In genomic region chr10:44993922-44994751, GRCh38 we compare ENCODE assay signal across 11 cellular contexts. TPM values are rescaled to one million over a fixed set of nuclear protein-coding genes. Genes with fewer than 3 reads are reported as not detected.
A peak's percentile ranks its signal among the peaks of the same experiment; 100 is the strongest.
DNase-seq lines count a peak whose midpoint lies in the region; ATAC-seq and TF ChIP-seq lines count a peak whose summit lies in the region.
"Had no signal": no experiment of that assay in that cellular context is flagged by ENCODE, and none has a peak within 500 bp of the region (broad histone marks: within the 10 kb centered on the region; RNA-seq: fewer than 3 reads in every experiment).

No MANE protein-coding gene starts in this region.

- H3K4me2 ChIP-seq in GM23338: no peak overlapping the region
- H3K4me2 ChIP-seq in Karpas-422 (ENCODE audit: low read depth, low read length, poor library complexity, severe bottlenecking): no peak overlapping the region

- no peak overlapping the region for H3K27ac ChIP-seq in GM23338 (ENCODE audit: low read depth)
- H3K27ac ChIP-seq in ascending aorta: peak overlapping the region; percentile 84 to 93
- H3K27ac ChIP-seq in stomach: peak overlapping the region in 4 of 5 donors; percentile 84 to 96 (median 91)
- no peak overlapping the region for H3K27ac ChIP-seq in Karpas-422 (ENCODE audit: low read length)

- H3K9me3 Mint-ChIP-seq in GM23338: no peaks in the 10 kb centered on the region
- H3K9me3 Mint-ChIP-seq: activated naive CD8-positive, alpha-beta T cell treated with anti-CD3 and anti-CD28 coated beads, Interleukin-2, amount 10 ng/mL, durations not matched to agents 7 days and 5 days had no signal

- ATAC-seq in GM23338: peak; percentile 7; the same call in 2 of the 3 replicates
- ATAC-seq in GM21381 (IDR thresholded peaks at IDR 0.05; ENCODE audit: unreplicated experiment): no peak

- no peak for TF ChIP-seq EP300 in stomach (IDR thresholded peaks at IDR 0.05)

- no peaks in the 10 kb centered on the region for H3K36me3 ChIP-seq in GM23338 (ENCODE audit: insufficient read depth)
- H3K36me3 ChIP-seq in ascending aorta: no peaks in the 10 kb centered on the region
- peaks cover 0 to 36% (median 24%) of the 10 kb centered on the region in 4 donors for H3K36me3 ChIP-seq in stomach
- no peaks in the 10 kb centered on the region for H3K36me3 ChIP-seq in Karpas-422 (ENCODE audit: insufficient read depth, low read length)

- H2AFZ ChIP-seq in GM23338 (no peak overlapping the region), Karpas-422 (ENCODE audit: low read length) (no peak overlapping the region)

- 0 out of 2 replicates have a peak, but pooled peaks cover 7% of the 10 kb centered on the region for H3F3A ChIP-seq in GM23338 (replicated peaks; ENCODE audit: low read depth)

- H3K4me1 ChIP-seq in GM23338 (ENCODE audit: insufficient read depth) (peaks cover 30% of the 10 kb centered on the region), ascending aorta (peaks cover 31 to 70% of the 10 kb centered on the region in 2 donors), stomach (peaks cover 35 to 75% (median 71%) of the 10 kb centered on the region in 4 donors), Karpas-422 (ENCODE audit: low read length) (no peaks in the 10 kb centered on the region)

- H3K9ac ChIP-seq in Karpas-422 (ENCODE audit: low read length): no peak overlapping the region

- intact Hi-C loops in ascending aorta (cut with DNase I): no loop called here
- intact Hi-C loops in stomach (cut with DNase I; ENCODE audit: low total_unique reads): no loop called here

- peaks cover 8% of the 10 kb centered on the region for H3K27me3 Mint-ChIP-seq in GM23338 (ENCODE audit: insufficient read depth, low read depth, poor library complexity)

- H3K4me3 ChIP-seq in GM23338 (no peak overlapping the region), ascending aorta (no peak overlapping the region), fibroblast of villous mesenchyme (ENCODE audit: low read depth, low read length) (no peak overlapping the region), stomach (no peak overlapping the region), Karpas-422 (ENCODE audit: low read length) (no peak overlapping the region)

- H3K27me3 ChIP-seq in GM23338 (ENCODE audit: insufficient read depth) (no peaks in the 10 kb centered on the region), ascending aorta (no peaks in the 10 kb centered on the region), stomach (no peaks in the 10 kb centered on the region), Karpas-422 (ENCODE audit: low read length) (no peaks in the 10 kb centered on the region)

- H4K20me1 ChIP-seq in GM23338 (replicated peaks; ENCODE audit: insufficient read depth) (no peaks in the 10 kb centered on the region), Karpas-422 (ENCODE audit: insufficient read depth, low read depth, low read length) (no peaks in the 10 kb centered on the region)

- peaks cover 51% of the 10 kb centered on the region for H3K4me1 Mint-ChIP-seq in GM23338

- 83 to 89% (median 89%) methylated on average over 11 of the region's 11 CpGs for WGBS in stomach, 5 donors

- H3K79me2 ChIP-seq in GM23338 (replicated peaks; ENCODE audit: insufficient read depth) (no peaks in the 10 kb centered on the region), Karpas-422 (ENCODE audit: low read length) (no peaks in the 10 kb centered on the region)

- TF ChIP-seq CTCF in GM23338 (conservative IDR thresholded peaks at IDR 0.05; ENCODE audit: low read depth in 2 of 2): peak in 1 of 2 experiments; percentile 37; a peak in 2 of 4 replicates
- no peak for TF ChIP-seq CTCF in ascending aorta (IDR thresholded peaks at IDR 0.05)
- no peak for TF ChIP-seq CTCF in fibroblast of villous mesenchyme (IDR thresholded peaks at IDR 0.05; ENCODE audit: insufficient read depth, low read depth, low read length)
- no peak for TF ChIP-seq CTCF in stomach (IDR thresholded peaks at IDR 0.05)

- 0 out of 2 replicates have a peak overlapping the region, but pooled peaks have one; percentile 81 for H3K27ac Mint-ChIP-seq in GM23338
- H3K27ac Mint-ChIP-seq: activated naive CD8-positive, alpha-beta T cell treated with anti-CD3 and anti-CD28 coated beads, Interleukin-2, amount 10 ng/mL, durations not matched to agents 7 days and 5 days had no signal

- TF ChIP-seq POLR2A in stomach (IDR thresholded peaks at IDR 0.05): no peak

- no peak overlapping the region for H3K4me3 Mint-ChIP-seq in GM23338

- no peaks in the 10 kb centered on the region for H3K9me2 ChIP-seq in GM23338 (ENCODE audit: insufficient read depth)
- H3K9me2 ChIP-seq in Karpas-422 (replicated peaks; ENCODE audit: insufficient read depth, low read length): no peaks in the 10 kb centered on the region

- no peaks in the 10 kb centered on the region for H3K9me3 ChIP-seq in ascending aorta
- H3K9me3 ChIP-seq in stomach: no peaks in the 10 kb centered on the region
- no peaks in the 10 kb centered on the region for H3K9me3 ChIP-seq in Karpas-422 (ENCODE audit: low read length)

- H3K36me3 Mint-ChIP-seq in GM23338 (ENCODE audit: low read depth): peaks cover 9% of the 10 kb centered on the region; the same call in 2 of the 3 replicates
- H3K36me3 Mint-ChIP-seq: activated naive CD8-positive, alpha-beta T cell treated with anti-CD3 and anti-CD28 coated beads, Interleukin-2, amount 10 ng/mL, durations not matched to agents 7 days and 5 days had no signal

- no peak for DNase-seq in GM23338 (ENCODE audit: low spot score)
- DNase-seq in ascending aorta (ENCODE audit: low spot score in 2 of 2): no peak
- DNase-seq in fibroblast of villous mesenchyme (ENCODE audit: low read depth): peak; percentile 66
- no peak for DNase-seq in stomach
- DNase-seq in Ammon's horn (ENCODE audit: low spot score): no peak
- DNase-seq in Kasumi-1 (lab: John Stamatoyannopoulos, UW): no peak
- no peak for DNase-seq in Karpas-422
- DNase-seq: activated CD4-positive, alpha-beta T cell treated with anti-CD3 and anti-CD28 coated beads, Interleukin-2, amount 50 U/mL, for 1 hour; activated naive CD8-positive, alpha-beta T cell treated with anti-CD3 and anti-CD28 coated beads, Interleukin-2, amount 10 ng/mL, durations not matched to agents 7 days and 5 days; KG1 had no signal

TF ChIP-seq in GM23338, 12 proteins besides CTCF, POLR2A, EP300 and RAD21 (continues in another document):
- TF ChIP-seq ETS1 (IDR thresholded peaks at IDR 0.05) (no peak), REST (IDR thresholded peaks at IDR 0.05; ENCODE audit: unreplicated experiment) (no peak), STAT1 (IDR thresholded peaks at IDR 0.05; ENCODE audit: unreplicated experiment) (no peak)

RNA-seq across cellular contexts. Expression of gene ZNF22, which starts 6.6 kb away (rescaled TPM):
- 38.7 and 40.5 TPM in 2 replicates for total RNA-seq in GM23338 (2014; rRNA removed; shearing (Covaris generic))
- polyA plus RNA-seq in GM23338 (2016; fragmentation: Nextera tagmentation; extraction: Ambion mirVana) (72.8 and 81.8 TPM in 2 replicates), stomach (10 to 100 TPM; 12.1 to 23.5 (median 20.2) TPM)
- total RNA-seq in ascending aorta (1.6 TPM), fibroblast of villous mesenchyme (14.8 and 21.2 TPM in 2 replicates), stomach (10 to 100 TPM in 3 of 5 donors, 1 to 10 TPM in 1, under 1 TPM in 1; 0.58 to 39.8 (median 13.4) TPM)
- 34.9 and 53.2 TPM in 2 replicates for total RNA-seq in Karpas-422 (2014; rRNA removed; shearing (Covaris generic); ENCODE audit: low replicate concordance)

RNA-seq across cellular contexts. Expression of gene DEPP1, which starts 15.5 kb away (rescaled TPM):
- 0.12 and 1.3 TPM in 2 replicates for total RNA-seq in GM23338 (2014; rRNA removed; shearing (Covaris generic))
- 0.37 TPM in 2 replicates for polyA plus RNA-seq in GM23338 (2016; fragmentation: Nextera tagmentation; extraction: Ambion mirVana)
- 309 TPM for total RNA-seq in ascending aorta
- total RNA-seq in fibroblast of villous mesenchyme: 17.1 and 29.8 TPM in 2 replicates
- 10 to 100 TPM in 4 of 5 donors, 1 to 10 TPM in 1; 9.8 to 72.9 (median 29.0) TPM for total RNA-seq in stomach
- 10 to 100 TPM; 24.4 to 65.1 (median 42.0) TPM for polyA plus RNA-seq in stomach
- total RNA-seq in Karpas-422 (2014; rRNA removed; shearing (Covaris generic); ENCODE audit: low replicate concordance): not detected in 2 replicates

RNA-seq across cellular contexts. Expression of gene RASSF4, which starts 34.5 kb away (rescaled TPM):
- total RNA-seq in GM23338 (2014; rRNA removed; shearing (Covaris generic)): 10.3 and 12.4 TPM in 2 replicates
- polyA plus RNA-seq in GM23338 (2016; fragmentation: Nextera tagmentation; extraction: Ambion mirVana): 13.6 and 17.8 TPM in 2 replicates
- total RNA-seq in ascending aorta: 40.0 TPM
- total RNA-seq in fibroblast of villous mesenchyme: 6.0 and 6.8 TPM in 2 replicates
- total RNA-seq in stomach: 10 to 100 TPM in 4 of 5 donors, 1 to 10 TPM in 1; 7.8 to 74.5 (median 22.7) TPM
- polyA plus RNA-seq in stomach: 10 to 100 TPM in 2 of 3 donors, 1 to 10 TPM in 1; 7.8 to 13.7 (median 10.4) TPM
- 3.6 and 7.1 TPM in 2 replicates for total RNA-seq in Karpas-422 (2014; rRNA removed; shearing (Covaris generic); ENCODE audit: low replicate concordance)

Comparison
In these comparisons a context has a peak if more than half of its experiments do, and no peak if none do; other contexts are left out.
1. H3K27ac ChIP-seq: peak in ascending aorta (2 of 2) and stomach (4 of 5); none in GM23338 (single experiment) and Karpas-422 (single experiment).